In the genomic region with DNA sequence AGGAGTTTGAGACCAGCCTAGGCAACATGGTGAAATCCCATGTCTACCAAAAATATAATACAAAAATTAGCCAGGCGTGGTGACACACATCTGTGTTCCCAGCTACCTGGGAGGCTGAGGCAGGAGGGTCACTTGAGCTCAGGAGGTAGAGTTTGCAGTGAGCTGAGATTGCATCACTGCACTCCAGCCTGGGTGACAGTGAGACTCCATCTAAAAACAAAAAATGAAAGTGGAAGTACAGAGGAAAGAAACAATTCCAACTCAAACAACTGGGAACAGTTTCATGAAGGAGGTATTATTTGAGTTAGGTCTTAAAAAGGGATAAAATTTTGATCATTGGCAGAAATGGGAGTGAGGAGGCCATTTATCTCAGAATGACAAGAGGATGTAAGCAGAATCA, we compare ENCODE assay signal across 23 cellular contexts. TPM values are rescaled to one million over a fixed set of nuclear protein-coding genes. Genes with fewer than 3 reads are reported as not detected.
DNase-seq lines count a peak whose midpoint lies in the region; ATAC-seq and TF ChIP-seq lines count a peak whose summit lies in the region.
"Had no signal": no experiment of that assay in that cellular context is flagged by ENCODE, and none has a peak within 500 bp of the region (broad histone marks: within the 10 kb centered on the region; RNA-seq: fewer than 3 reads in every experiment).

No MANE protein-coding gene starts in this region.

- H4K91ac ChIP-seq in H9 (ENCODE audit: insufficient read length, low read depth, low read length): no peak overlapping the region

- H3K4me3 Mint-ChIP-seq in MCF 10A (ENCODE audit: unreplicated experiment) (no peak overlapping the region), neural crest cell (no peak overlapping the region), H9 (no peak overlapping the region)
- H3K4me3 Mint-ChIP-seq: CD4-positive, CD25-positive, alpha-beta regulatory T cell had no signal

- dilution Hi-C loops in mammary epithelial cell (cut with HindIII; ENCODE audit: low sequenced_read_pairs): no loop called here

- no peak overlapping the region for H3K23ac ChIP-seq in H9 (ENCODE audit: insufficient read length, low read depth, low read length)

- H3T11ph ChIP-seq in H9 (ENCODE audit: low read length): no peak overlapping the region

- H3K36me3 Mint-ChIP-seq in MCF 10A (ENCODE audit: insufficient read depth, unreplicated experiment) (no peaks in the 10 kb centered on the region), neural crest cell (ENCODE audit: low read depth) (no peaks in the 10 kb centered on the region), H9 (ENCODE audit: insufficient read depth in 1 of 3, low read depth in 3 of 3) (no peaks in the 10 kb centered on the region)
- H3K36me3 Mint-ChIP-seq: CD4-positive, CD25-positive, alpha-beta regulatory T cell had no signal

- H3K23me2 ChIP-seq in H9 (ENCODE audit: insufficient read length, low read depth, low read length, poor library complexity, severe bottlenecking): no peaks in the 10 kb centered on the region

- no peak overlapping the region for H3K56ac ChIP-seq in H9 (ENCODE audit: insufficient read length, low read depth, low read length)

- ATAC-seq in left lobe of liver: peak; percentile 84
- ATAC-seq in GM21528 (IDR thresholded peaks at IDR 0.05; ENCODE audit: low FRiP score, unreplicated experiment): no peak
- ATAC-seq: Right ventricle myocardium inferior, SK-N-SH treated with all-trans-retinoic acid at 6 μM for 48 hours had no signal

- in situ Hi-C loops in mammary epithelial cell (cut with MboI; ENCODE audit: low sequenced_read_pairs in 2 of 2) (no loop called here), GM23248 (cut with MboI) (no loop called here)

- H3K9me2 ChIP-seq in GM23248 (ENCODE audit: insufficient read depth): no peaks in the 10 kb centered on the region

- H2AFZ ChIP-seq in mammary epithelial cell (ENCODE audit: low read depth, low read length) (no peak overlapping the region), H9 (ENCODE audit: low read length) (no peak overlapping the region), GM23248 (no peak overlapping the region)
- H2AFZ ChIP-seq: PC-9 had no signal

- H3K27ac Mint-ChIP-seq in MCF 10A (ENCODE audit: low read depth, unreplicated experiment) (peak overlapping the region; percentile 3), neural crest cell (ENCODE audit: unreplicated experiment) (peak overlapping the region; percentile 6), H9 (no peak overlapping the region)
- H3K27ac Mint-ChIP-seq: CD4-positive, CD25-positive, alpha-beta regulatory T cell had no signal

- no peak overlapping the region for H2BK120ac ChIP-seq in H9 (ENCODE audit: low read depth, low read length, poor library complexity, severe bottlenecking)

- intact Hi-C loops in MCF 10A (cut with micrococcal nuclease) (no loop called here), mammary epithelial cell (cut with micrococcal nuclease) (loop anchor here (10.0 kb wide), 2 partner anchors 299 to 611 kb away; a partner anchor contains a TSS)

- no peak overlapping the region for H2BK12ac ChIP-seq in H9 (ENCODE audit: insufficient read length, low read depth, low read length)

- TF ChIP-seq CTCF in MCF 10A (IDR thresholded peaks at IDR 0.05; ENCODE audit: unreplicated experiment): no peak
- no peak for TF ChIP-seq CTCF in mammary epithelial cell (conservative IDR thresholded peaks at IDR 0.05 in 1 of 2, IDR thresholded peaks at IDR 0.05 in 1 of 2; ENCODE audit: extremely low read depth in 1 of 2, insufficient read depth in 1 of 2, low read depth in 1 of 2, low read length in 2 of 2)
- TF ChIP-seq CTCF in neural crest cell (conservative IDR thresholded peaks at IDR 0.05): no peak
- TF ChIP-seq CTCF in H9 (conservative IDR thresholded peaks at IDR 0.05): no peak

- peaks cover 6% of the 10 kb centered on the region for H3K4me1 Mint-ChIP-seq in MCF 10A (ENCODE audit: insufficient read depth, unreplicated experiment)
- no peaks in the 10 kb centered on the region for H3K4me1 Mint-ChIP-seq in neural crest cell
- H3K4me1 Mint-ChIP-seq in H9: peaks cover 0 to 6% of the 10 kb centered on the region in 2 experiments

- no peak overlapping the region for H3K18ac ChIP-seq in H9 (ENCODE audit: insufficient read length, low read depth, low read length)

- no peak for DNase-seq in MCF 10A (ENCODE audit: unreplicated experiment)
- no peak for DNase-seq in mammary epithelial cell
- peak; percentile 45 for DNase-seq in left lobe of liver (ENCODE audit: low spot score)
- DNase-seq in neural crest cell (ENCODE audit: low read depth, low spot score): no peak
- no peak for DNase-seq in H9
- no peak for DNase-seq in NCI-H128 (lab: John Stamatoyannopoulos, UW; ENCODE audit: unreplicated experiment)
- no peak for DNase-seq in GM23248
- DNase-seq: ACHN; BE2C; CD4-positive, CD25-positive, alpha-beta regulatory T cell; NCI-H1048; NCI-H1417 treated with DMSO at 0.1 percent for 48 hours; NCI-H1694 treated with DMSO at 0.1 percent for 48 hours; NCI-H2081; NCI-H2227 treated with DMSO at 0.1 percent for 48 hours; NCI-H526 treated with DMSO at 0.1 percent for 48 hours; PC-9; SJCRH30 had no signal

- CTCF ChIA-PET in MCF 10A (lab: Yijun Ruan, JAX): interaction anchor here (0.7 kb wide), 1 partner anchor 72 kb away, joined by 3 read pairs; no protein-coding TSS in a partner anchor
- CTCF ChIA-PET in mammary epithelial cell (lab: Charles Lee; ENCODE audit: low non-redundant PET): no interaction called here

- no peaks in the 10 kb centered on the region for H3K79me2 ChIP-seq in mammary epithelial cell (ENCODE audit: insufficient read depth, low read length)
- H3K79me2 ChIP-seq in H9 (ENCODE audit: insufficient read depth, low read length): no peaks in the 10 kb centered on the region
- 0 out of 2 replicates have a peak, but pooled peaks cover 4% of the 10 kb centered on the region for H3K79me2 ChIP-seq in GM23248 (ENCODE audit: insufficient read depth)

- no peaks in the 10 kb centered on the region for H3K79me1 ChIP-seq in H9 (ENCODE audit: insufficient read depth, low read depth, low read length, poor library complexity, severe bottlenecking)

- 50% methylated on average over 1 of the region's 1 CpG for WGBS in mammary epithelial cell (ENCODE audit: low coverage, missing lambda C conversion rate)
- WGBS in H9 (ENCODE audit: extremely low coverage, insufficient read length, low lambda C conversion rate): no CpG with 5 or more reads among the region's 1 CpG
- WGBS in GM23248 (ENCODE audit: low coverage in 1 of 2, low lambda C conversion rate in 2 of 2, missing lambda C conversion rate in 2 of 2), 2 experiments: 90 to 95% methylated on average over 1 of the region's 1 CpG

- H3K36me3 ChIP-seq in mammary epithelial cell (ENCODE audit: insufficient read depth, low read length) (no peaks in the 10 kb centered on the region), GM23248 (ENCODE audit: low read depth) (no peaks in the 10 kb centered on the region)
- H3K36me3 ChIP-seq: BE2C, SJCRH30 had no signal

- no peak overlapping the region for H2BK20ac ChIP-seq in H9 (ENCODE audit: low read depth, low read length, poor library complexity, severe bottlenecking)

- H3K9me3 Mint-ChIP-seq in MCF 10A (ENCODE audit: unreplicated experiment) (no peaks in the 10 kb centered on the region), neural crest cell (no peaks in the 10 kb centered on the region), H9 (no peaks in the 10 kb centered on the region)

- H3K27me3 Mint-ChIP-seq in MCF 10A (ENCODE audit: insufficient read depth, unreplicated experiment) (no peaks in the 10 kb centered on the region), neural crest cell (ENCODE audit: low read depth) (no peaks in the 10 kb centered on the region), H9 (ENCODE audit: low read depth) (no peaks in the 10 kb centered on the region; the same call in 1 of the 2 replicates)
- H3K27me3 Mint-ChIP-seq: CD4-positive, CD25-positive, alpha-beta regulatory T cell had no signal

- no peak overlapping the region for H3K14ac ChIP-seq in H9 (ENCODE audit: insufficient read depth, low read length)

- no peak overlapping the region for H3K27ac ChIP-seq in mammary epithelial cell (ENCODE audit: insufficient read depth, low read depth, low read length)
- H3K27ac ChIP-seq in H9 (ENCODE audit: insufficient read length, low read depth, low read length): no peak overlapping the region
- no peak overlapping the region for H3K27ac ChIP-seq in GM23248
- H3K27ac ChIP-seq: 22Rv1, KMS-11, PC-9, SJCRH30 had no signal

- no peaks in the 10 kb centered on the region for H3F3A ChIP-seq in GM23248 (ENCODE audit: insufficient read depth)

- H3K4me3 ChIP-seq in mammary epithelial cell (replicated peaks in 1 of 3; ENCODE audit: insufficient read depth in 1 of 3, low read depth in 2 of 3, low read length in 3 of 3): no peak overlapping the region
- H3K4me3 ChIP-seq in GM23248: no peak overlapping the region
- H3K4me3 ChIP-seq: PC-9, SJCRH30 had no signal

- BruUV-seq in MCF 10A (replicated peaks; lab: Mats Ljungman, UMichigan): no TSS peak
- BruUV-seq in mammary epithelial cell (replicated peaks; lab: Mats Ljungman, UMichigan): no TSS peak

- no peaks in the 10 kb centered on the region for H3K9me3 ChIP-seq in mammary epithelial cell (replicated peaks; ENCODE audit: insufficient read depth, low read length)
- no peaks in the 10 kb centered on the region for H3K9me3 ChIP-seq in H9 (ENCODE audit: control insufficient read depth, low read depth, low read length)
- H3K9me3 ChIP-seq in GM23248 (ENCODE audit: low read depth): no peaks in the 10 kb centered on the region
- H3K9me3 ChIP-seq: BE2C, SJCRH30 had no signal

- H3K9ac ChIP-seq in mammary epithelial cell (ENCODE audit: insufficient read depth, low read length) (no peak overlapping the region), H9 (ENCODE audit: extremely low read depth, insufficient read length, low read length) (no peak overlapping the region), GM23248 (no peak overlapping the region)
- H3K9ac ChIP-seq: KMS-11 had no signal

- H2BK5ac ChIP-seq in H9 (ENCODE audit: insufficient read length, low read length): no peak overlapping the region

- no peak overlapping the region for H3K4me2 ChIP-seq in mammary epithelial cell (ENCODE audit: insufficient read depth, low read depth, low read length)
- H3K4me2 ChIP-seq in H9 (ENCODE audit: insufficient read depth, insufficient read length, low read length): no peak overlapping the region
- no peak overlapping the region for H3K4me2 ChIP-seq in GM23248 (ENCODE audit: unreplicated experiment)
- H3K4me2 ChIP-seq: KMS-11, PC-9 had no signal

- no peak overlapping the region for H3K4ac ChIP-seq in H9 (ENCODE audit: low read depth, low read length)

- no peak overlapping the region for H2BK15ac ChIP-seq in H9 (ENCODE audit: low read depth, low read length)

- H4K20me1 ChIP-seq in mammary epithelial cell (ENCODE audit: insufficient read depth, low read length) (no peaks in the 10 kb centered on the region), H9 (ENCODE audit: control insufficient read depth, insufficient read depth, insufficient read length) (no peaks in the 10 kb centered on the region), GM23248 (ENCODE audit: insufficient read depth) (no peaks in the 10 kb centered on the region)

- H4K5ac ChIP-seq in H9 (ENCODE audit: insufficient read length, low read depth, low read length): no peak overlapping the region

- no peaks in the 10 kb centered on the region for H3K4me1 ChIP-seq in mammary epithelial cell (ENCODE audit: insufficient read depth, low read length)
- H3K4me1 ChIP-seq in H9 (ENCODE audit: insufficient read depth, low read length): no peaks in the 10 kb centered on the region
- peaks cover 3% of the 10 kb centered on the region; the same call in 1 of the 2 replicates for H3K4me1 ChIP-seq in GM23248 (ENCODE audit: insufficient read depth)
- H3K4me1 ChIP-seq: BE2C, SJCRH30 had no signal

- no peak overlapping the region for H2AK5ac ChIP-seq in H9 (ENCODE audit: insufficient read length, low read length)

- H3K27me3 ChIP-seq in mammary epithelial cell (ENCODE audit: insufficient read depth, low read length) (no peaks in the 10 kb centered on the region), H9 (ENCODE audit: insufficient read depth, low read length) (no peaks in the 10 kb centered on the region), GM23248 (replicated peaks; ENCODE audit: insufficient read depth) (no peaks in the 10 kb centered on the region)
- H3K27me3 ChIP-seq: BE2C, SJCRH30 had no signal

- POLR2A ChIA-PET in MCF 10A (lab: Yijun Ruan, JAX): no interaction called here

- H4K8ac ChIP-seq in H9 (replicated peaks; ENCODE audit: insufficient read length, low read depth, low read length): no peak overlapping the region

RNA-seq across cellular contexts. Expression of a gene that starts 6.3 kb away (rescaled TPM):
- total RNA-seq in MCF 10A (2022) (128 and 131 TPM in 2 replicates), mammary epithelial cell (100 to 1,000 TPM in 1 of 2 donors, 10 to 100 TPM in 1; 76.7 to 158 TPM), left lobe of liver (62.3 TPM), neural crest cell (110 and 113 TPM in 2 replicates), H9 (2021) (112 and 119 TPM in 2 replicates)
- polyA plus RNA-seq in mammary epithelial cell (146 TPM), GM23248 (2016; fragmentation: Nextera tagmentation; extraction: Ambion mirVana) (299 and 303 TPM in 2 replicates)
- 68.1 TPM for polyA minus RNA-seq in mammary epithelial cell
- 119 and 120 TPM in 2 replicates for total RNA-seq in GM23248 (2014; rRNA removed; shearing (Covaris generic))

Comparison
In these comparisons a context has a peak if more than half of its experiments do, and no peak if none do; other contexts are left out.
1. H3K27ac Mint-ChIP-seq: peak in MCF 10A (single experiment) and neural crest cell (single experiment); none in H9 (0 of 3).